ENCODE assay signal across 13 cellular contexts in the genomic region with DNA sequence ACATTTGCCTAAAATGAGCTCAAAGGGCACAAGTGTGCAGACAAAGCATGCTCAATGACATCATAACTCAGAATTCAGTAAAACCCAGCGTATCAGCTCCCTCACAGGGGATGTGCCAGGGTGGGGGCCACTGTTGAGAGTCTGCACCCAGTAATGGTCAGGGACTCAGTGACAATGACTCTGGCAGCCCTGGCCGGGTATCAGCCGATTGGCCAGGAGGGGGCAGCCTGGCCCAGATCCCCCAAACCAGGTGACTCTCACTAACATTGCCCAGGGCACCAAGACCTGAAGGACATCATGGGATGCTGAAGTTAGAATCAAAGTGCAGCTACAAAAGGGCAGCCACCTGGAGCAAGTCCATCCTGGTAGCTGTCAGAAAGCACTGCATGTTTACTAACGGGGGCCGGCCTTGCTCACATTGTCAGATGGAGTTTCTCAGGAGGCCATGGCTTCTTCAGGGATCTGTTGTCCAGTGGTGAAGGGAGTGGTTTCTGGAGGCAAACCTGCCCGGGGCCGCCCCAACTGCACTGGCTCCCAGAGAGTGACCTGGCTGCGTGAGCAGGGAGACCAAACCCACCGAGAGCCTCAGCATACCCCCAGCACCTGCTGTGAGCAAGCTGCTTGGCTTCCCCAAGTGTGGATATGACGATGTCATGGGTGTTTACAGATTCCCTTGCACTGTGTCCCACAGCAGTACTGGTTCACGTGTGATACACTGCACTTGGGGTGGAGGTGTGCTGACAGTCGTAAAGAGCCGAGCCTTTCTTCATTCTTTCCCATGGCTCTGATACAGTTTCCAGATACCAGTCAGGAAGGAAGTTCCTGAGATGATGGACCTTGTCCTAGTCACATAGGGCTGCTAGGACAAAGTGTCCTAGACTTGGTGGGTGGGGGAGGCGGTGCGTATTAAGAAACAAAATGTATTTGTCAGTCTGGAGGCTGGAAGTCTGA. TPM values are rescaled to one million over a fixed set of nuclear protein-coding genes. Genes with fewer than 3 reads are reported as not detected.
DNase-seq lines count a peak whose midpoint lies in the region; ATAC-seq, FAIRE-seq and TF ChIP-seq lines count a peak whose summit lies in the region.
"Not testable (repeated sequence)": the region's sequence is repeated elsewhere in the genome, so short reads cannot be mapped to it uniquely, and the experiment has no call there.
"Had no signal": no experiment of that assay in that cellular context is flagged by ENCODE, and none has a peak within 500 bp of the region (broad histone marks: within the 10 kb centered on the region; RNA-seq: fewer than 3 reads in every experiment).

No MANE protein-coding gene starts in this region.

- H3K27me3 ChIP-seq in aorta (ENCODE audit: control insufficient read depth in 1 of 2, insufficient read depth in 2 of 2, low read length in 1 of 2) = not testable (repeated sequence)

- H3K4me3 Mint-ChIP-seq in activated T-helper 17 cell treated with anti-CD3 and anti-CD28 coated beads, Interleukin-2, amount 50 U/mL, for 72 hours; stimulated activated naive B cell treated with anti-CD40 and anti-IgM and Interleukin-4, amounts not matched to agents 10 μg/mL and 1 μg/mL and 100 μg/mL, for 72 hours: not testable (repeated sequence)

- not testable (repeated sequence) for TF ChIP-seq CTCF in mucosa of descending colon (IDR thresholded peaks at IDR 0.05)

- H3K4me1 ChIP-seq in mucosa of descending colon (ENCODE audit: low read depth); aorta (ENCODE audit: control insufficient read depth in 1 of 2, insufficient read depth in 2 of 2, low read length in 2 of 2): not testable (repeated sequence)

- WGBS in aorta, 2 donors = 98 to 100% methylated on average over 4 to 7 of the region's 15 CpGs

- not testable (repeated sequence) for H3K9me3 ChIP-seq in mucosa of descending colon; aorta (ENCODE audit: control insufficient read depth, low read length)

- H3K36me3 ChIP-seq in mucosa of descending colon (ENCODE audit: low read depth); aorta (ENCODE audit: control insufficient read depth in 1 of 2, insufficient read depth in 2 of 2, low read length in 1 of 2): not testable (repeated sequence)

- not testable (repeated sequence) for H3K4me3 ChIP-seq in mucosa of descending colon; aorta (ENCODE audit: low read length in 2 of 2)

- not testable (repeated sequence) for H3K27me3 Mint-ChIP-seq in activated T-helper 17 cell treated with anti-CD3 and anti-CD28 coated beads, Interleukin-2, amount 50 U/mL, for 72 hours; stimulated activated naive B cell treated with anti-CD40 and anti-IgM and Interleukin-4, amounts not matched to agents 10 μg/mL and 1 μg/mL and 100 μg/mL, for 72 hours

- not testable (repeated sequence) for H3K9me3 Mint-ChIP-seq in activated T-helper 17 cell treated with anti-CD3 and anti-CD28 coated beads, Interleukin-2, amount 50 U/mL, for 72 hours; stimulated activated naive B cell treated with anti-CD40 and anti-IgM and Interleukin-4, amounts not matched to agents 10 μg/mL and 1 μg/mL and 100 μg/mL, for 72 hours

- ATAC-seq in SK-N-SH treated with all-trans-retinoic acid at 6 μM for 48 hours = peak; percentile 53
- peak; percentile 49 for ATAC-seq in activated T-helper 17 cell treated with anti-CD3 and anti-CD28 coated beads, Interleukin-2, amount 50 U/mL, for 72 hours (replicated peaks)
- peak; percentile 35 for ATAC-seq in esophagus mucosa
- peak; percentile 52 for ATAC-seq in left lobe of liver
- peak; percentile 85 for ATAC-seq in mucosa of descending colon
- peak; percentile 38 to 51 for ATAC-seq in stimulated activated naive B cell treated with anti-CD40 and anti-IgM and Interleukin-4, amounts not matched to agents 10 μg/mL and 1 μg/mL and 100 μg/mL, for 72 hours (replicated peaks)
- ATAC-seq in aorta (ENCODE audit: low FRiP score) = peak; percentile 26

- not testable (repeated sequence) for H3K27ac Mint-ChIP-seq in activated T-helper 17 cell treated with anti-CD3 and anti-CD28 coated beads, Interleukin-2, amount 50 U/mL, for 72 hours; stimulated activated naive B cell treated with anti-CD40 and anti-IgM and Interleukin-4, amounts not matched to agents 10 μg/mL and 1 μg/mL and 100 μg/mL, for 72 hours

- not testable (repeated sequence) for H3K36me3 Mint-ChIP-seq in activated T-helper 17 cell treated with anti-CD3 and anti-CD28 coated beads, Interleukin-2, amount 50 U/mL, for 72 hours (ENCODE audit: low read depth); stimulated activated naive B cell treated with anti-CD40 and anti-IgM and Interleukin-4, amounts not matched to agents 10 μg/mL and 1 μg/mL and 100 μg/mL, for 72 hours

- H3K27ac ChIP-seq in aorta (ENCODE audit: low read depth in 1 of 2, low read length in 2 of 2) = not testable (repeated sequence)

- not testable (repeated sequence) for H3K4me1 Mint-ChIP-seq in activated T-helper 17 cell treated with anti-CD3 and anti-CD28 coated beads, Interleukin-2, amount 50 U/mL, for 72 hours; stimulated activated naive B cell treated with anti-CD40 and anti-IgM and Interleukin-4, amounts not matched to agents 10 μg/mL and 1 μg/mL and 100 μg/mL, for 72 hours

- DNase-seq in GM12892 (ENCODE audit: insufficient read length); left lobe of liver (ENCODE audit: low spot score); mucosa of descending colon; stimulated activated naive B cell treated with anti-CD40 and anti-IgM and Interleukin-4, amounts not matched to agents 10 μg/mL and 1 μg/mL and 100 μg/mL, for 72 hours; aorta: not testable (repeated sequence)

- FAIRE-seq in GM12892 (lab: Jason Lieb, UNC) = peak; percentile 63

- intact Hi-C loops in mucosa of descending colon (cut with DNase I, micrococcal nuclease); aorta (cut with DNase I): not testable (repeated sequence)

- TF ChIP-seq POLR2A in GM12892 (IDR thresholded peaks at IDR 0.05; ENCODE audit: low read depth, low read length) = not testable (repeated sequence)

RNA-seq across cellular contexts. Expression of gene NUTM2F, which starts 13.1 kb away (rescaled TPM):
- polyA plus RNA-seq in GM12892 (2012; ENCODE audit: missing spikeins) = not detected
- not detected for total RNA-seq in activated T-helper 17 cell treated with anti-CD3 and anti-CD28 coated beads, Interleukin-2, amount 50 U/mL, for 72 hours
- total RNA-seq in esophagus mucosa = not detected
- 0.08 TPM for total RNA-seq in left lobe of liver
- not detected for total RNA-seq in mucosa of descending colon
- total RNA-seq in aorta = not detected
- polyA plus RNA-seq in aorta = not detected
- total RNA-seq: CD4-positive, alpha-beta memory T cell; Daoy; G401; M059J; SK-MEL-5 had no signal
- polyA plus RNA-seq: CD4-positive, alpha-beta memory T cell had no signal

RNA-seq across cellular contexts. Expression of gene ZNF169, which starts 56.2 kb away (rescaled TPM):
- polyA plus RNA-seq in GM12892 (2012; ENCODE audit: missing spikeins) = 4.4 TPM
- 1 to 10 TPM; 6.6 to 6.9 TPM for total RNA-seq in activated T-helper 17 cell treated with anti-CD3 and anti-CD28 coated beads, Interleukin-2, amount 50 U/mL, for 72 hours
- total RNA-seq in esophagus mucosa (1.9 TPM), left lobe of liver (1.3 TPM), mucosa of descending colon (10 to 100 TPM in 1 of 3 donors, 1 to 10 TPM in 2; 8.0 to 19.7 (median 9.7) TPM), aorta (10 to 100 TPM in 1 of 2 donors, 1 to 10 TPM in 1; 4.7 to 13.4 TPM)
- polyA plus RNA-seq in aorta = 1 to 10 TPM; 1.1 to 8.8 TPM

Comparison
In these comparisons a context has a peak if more than half of its experiments do, and no peak if none do; other contexts are left out.
1. ATAC-seq: peak in every context shown above with its lines; median percentile 85 in mucosa of descending colon; 53 in SK-N-SH treated with all-trans-retinoic acid at 6 μM for 48 hours; 52 in left lobe of liver; 49 in activated T-helper 17 cell treated with anti-CD3 and anti-CD28 coated beads, Interleukin-2, amount 50 U/mL, for 72 hours; 44 in stimulated activated naive B cell treated with anti-CD40 and anti-IgM and Interleukin-4, amounts not matched to agents 10 μg/mL and 1 μg/mL and 100 μg/mL, for 72 hours; 35 in esophagus mucosa; 26 in aorta.